In the genomic region with DNA sequence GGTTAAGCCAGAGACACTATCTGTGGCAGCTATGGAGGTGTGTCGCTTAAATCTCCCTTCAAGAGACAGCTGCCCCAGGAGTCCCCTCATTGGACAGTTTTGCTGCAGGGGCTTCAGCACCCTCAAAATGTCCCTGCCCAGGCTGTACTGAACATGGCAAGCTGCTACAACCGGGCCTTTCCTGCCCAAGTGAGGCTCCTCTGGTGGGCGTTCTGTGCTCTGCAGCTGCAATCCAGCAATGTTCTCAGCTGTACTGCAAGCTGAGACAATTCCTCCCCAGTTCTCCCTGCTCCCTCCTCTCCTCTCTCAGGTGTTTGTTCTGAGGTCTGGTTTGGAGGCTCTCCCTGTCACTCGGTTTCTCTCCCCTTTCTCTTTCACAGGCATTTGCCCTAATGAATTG, we compare ENCODE assay signal across 14 cellular contexts.
A peak's percentile ranks its signal among the peaks of the same experiment; 100 is the strongest.
DNase-seq lines count a peak whose midpoint lies in the region; FAIRE-seq and TF ChIP-seq lines count a peak whose summit lies in the region.
"Had no signal": no experiment of that assay in that cellular context is flagged by ENCODE, and none has a peak within 500 bp of the region (broad histone marks: within the 10 kb centered on the region; RNA-seq: fewer than 3 reads in every experiment).

No MANE protein-coding gene starts in this region.

- CTCF ChIA-PET in AG04449 (lab: Yijun Ruan, JAX) = interaction anchor here (0.8 to 1.3 kb wide), 3 partner anchors 8 to 168 kb away, joined by 3 to 5 read pairs (median 3); no protein-coding TSS in a partner anchor

- H3K4me1 Mint-ChIP-seq in glutamatergic neuron (ENCODE audit: low read depth, unreplicated experiment) = no peaks in the 10 kb centered on the region

- H3K9me3 Mint-ChIP-seq in glutamatergic neuron (ENCODE audit: unreplicated experiment) = no peaks in the 10 kb centered on the region

- no peak for TF ChIP-seq POLR2A in GM12892 (IDR thresholded peaks at IDR 0.05; ENCODE audit: low read depth, low read length)

- POLR2A ChIA-PET in AG04449 (lab: Yijun Ruan, JAX) = no interaction called here

- H3K4me3 Mint-ChIP-seq in glutamatergic neuron (ENCODE audit: unreplicated experiment) = no peak overlapping the region

- no peak overlapping the region for H3K27ac Mint-ChIP-seq in glutamatergic neuron (ENCODE audit: unreplicated experiment)

- peak; percentile 56 for TF ChIP-seq CTCF in AG04449 (IDR thresholded peaks at IDR 0.05; ENCODE audit: insufficient read depth, low read length, missing control alignments)
- peak; percentile 53 for TF ChIP-seq CTCF in GM12873 (IDR thresholded peaks at IDR 0.05; ENCODE audit: insufficient read depth, low read depth, low read length, missing control alignments)
- TF ChIP-seq CTCF in glutamatergic neuron (IDR thresholded peaks at IDR 0.05; ENCODE audit: partially characterized antibody, unreplicated experiment) = peak; percentile 58

- DNase-seq in AG04449 (ENCODE audit: low read depth, low spot score) = no peak
- peak; percentile 29 for DNase-seq in RPMI7951 (ENCODE audit: low read depth)
- DNase-seq in glutamatergic neuron = peak; percentile 52
- no peak for DNase-seq in effector CD8-positive, alpha-beta T cell (lab: John Stamatoyannopoulos, UW)
- no peak for DNase-seq in occipital lobe (lab: John Stamatoyannopoulos, UW)
- DNase-seq in T1000 (lab: John Stamatoyannopoulos, UW) = no peak
- no peak for DNase-seq in GM12892 (ENCODE audit: insufficient read length)
- DNase-seq: activated T-cell treated with anti-CD3 and anti-CD28 coated beads, Interleukin-2, amount 50 U/mL, for 48 hours; colonic mucosa; DMS79; NCI-H1417 treated with DMSO at 0.1 percent for 48 hours; retina had no signal

- no peaks in the 10 kb centered on the region for H3K27me3 Mint-ChIP-seq in glutamatergic neuron (ENCODE audit: unreplicated experiment)

- no peak for FAIRE-seq in GM12892 (lab: Jason Lieb, UNC)

- H3K4me3 ChIP-seq in AG04449 (ENCODE audit: low read depth, low read length) = no peak overlapping the region
- H3K4me3 ChIP-seq: colonic mucosa, SJSA1 had no signal

- no peaks in the 10 kb centered on the region for H3K36me3 Mint-ChIP-seq in glutamatergic neuron (ENCODE audit: unreplicated experiment)

Comparison
In these comparisons a context has a peak if more than half of its experiments do, and no peak if none do; other contexts are left out.
1. DNase-seq: peak in RPMI7951 (single experiment) and glutamatergic neuron (single experiment); none in AG04449 (single experiment), effector CD8-positive, alpha-beta T cell (single experiment), occipital lobe (single experiment), T1000 (single experiment) and GM12892 (single experiment).
2. Peak in every context shown above with its lines, with median percentiles within 50 percentile points of each other: CTCF ChIP-seq.